21 cellular contexts compared by ENCODE assay signal in the genomic region with DNA sequence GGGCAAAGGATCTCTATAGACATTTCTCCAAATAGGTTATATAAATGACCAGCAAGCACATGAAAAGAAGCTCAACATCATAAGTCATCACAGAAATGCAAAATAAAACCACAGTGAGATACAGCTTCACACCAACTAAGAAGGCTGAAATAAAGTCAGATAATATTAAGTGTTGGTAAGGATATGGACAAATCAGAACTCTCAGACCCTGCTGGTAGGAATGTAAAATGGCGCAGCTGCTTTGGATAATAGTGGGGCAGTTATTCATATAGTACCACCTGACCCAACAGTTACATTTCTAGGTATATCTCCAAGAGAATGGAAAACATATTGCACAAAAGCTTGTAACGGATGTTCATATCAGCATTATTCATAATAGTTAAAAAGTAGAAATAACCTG. TPM values are rescaled to one million over a fixed set of nuclear protein-coding genes. Genes with fewer than 3 reads are reported as not detected.
DNase-seq lines count a peak whose midpoint lies in the region; ATAC-seq and TF ChIP-seq lines count a peak whose summit lies in the region.
"Had no signal": no experiment of that assay in that cellular context is flagged by ENCODE, and none has a peak within 500 bp of the region (broad histone marks: within the 10 kb centered on the region; RNA-seq: fewer than 3 reads in every experiment).

No MANE protein-coding gene starts in this region.

- no peak overlapping the region for H3K9ac ChIP-seq in SK-N-SH

- H3K27ac ChIP-seq in SK-N-SH (ENCODE audit: low read depth in 2 of 2, low read length in 1 of 2) = no peak overlapping the region
- no peak overlapping the region for H3K27ac ChIP-seq in stomach
- H3K27ac ChIP-seq: lower lobe of right lung, ovary, upper lobe of left lung had no signal

- H3K4me2 ChIP-seq in SK-N-SH = no peak overlapping the region

- H3K4me3 ChIP-seq in SK-N-SH (ENCODE audit: low read depth in 2 of 2, low read length in 1 of 2) = no peak overlapping the region
- H3K4me3 ChIP-seq in cardiac fibroblast (replicated peaks in 1 of 2; ENCODE audit: low read depth in 2 of 2, low read length in 2 of 2) = no peak overlapping the region
- H3K4me3 ChIP-seq in stomach = no peak overlapping the region
- H3K4me3 ChIP-seq: lower lobe of right lung, ovary, upper lobe of left lung had no signal

- H3K36me3 ChIP-seq in SK-N-SH (replicated peaks in 1 of 2; ENCODE audit: control insufficient read depth in 1 of 2, insufficient read depth in 2 of 2, low read length in 1 of 2) = peaks cover 0 to 13% of the 10 kb centered on the region in 2 experiments
- H3K36me3 ChIP-seq in stomach = peaks cover 0 to 8% (median 3%) of the 10 kb centered on the region in 4 donors
- H3K36me3 ChIP-seq: lower lobe of right lung, ovary, upper lobe of left lung had no signal

- TF ChIP-seq CTCF in SK-N-SH (IDR thresholded peaks at IDR 0.05) = peak; percentile 32; the same call in 1 of the 2 replicates
- TF ChIP-seq CTCF in cardiac fibroblast (IDR thresholded peaks at IDR 0.05; ENCODE audit: low read depth, low read length) = peak; percentile 24
- TF ChIP-seq CTCF in glutamatergic neuron (IDR thresholded peaks at IDR 0.05; ENCODE audit: partially characterized antibody, unreplicated experiment) = peak; percentile 31
- no peak for TF ChIP-seq CTCF in stomach (IDR thresholded peaks at IDR 0.05)

- TF ChIP-seq EP300 in SK-N-SH (IDR thresholded peaks at IDR 0.05; ENCODE audit: borderline replicate concordance in 1 of 2, low read depth in 1 of 2, low read length in 1 of 2) (no peak), stomach (IDR thresholded peaks at IDR 0.05) (no peak)

- WGBS in SK-N-SH (ENCODE audit: low lambda C conversion rate) = 96% methylated on average over 2 of the region's 2 CpGs
- 96 to 100% (median 98%) methylated on average over 2 of the region's 2 CpGs for WGBS in stomach, 5 donors

- no peaks in the 10 kb centered on the region for H3K27me3 Mint-ChIP-seq in glutamatergic neuron (ENCODE audit: unreplicated experiment)
- H3K27me3 Mint-ChIP-seq: activated naive CD8-positive, alpha-beta T cell treated with anti-CD3 and anti-CD28 coated beads for 36 hours; activated T-helper 17 cell treated with anti-CD3 and anti-CD28 coated beads, Interleukin-2, amount 50 U/mL, for 72 hours; brain; stimulated activated naive CD8-positive, alpha-beta T cell treated with anti-CD3 and anti-CD28 coated beads, Interleukin-15, Interleukin-2, amounts not matched to agents 100 ng/mL and 50 ng/mL, for 24 hours had no signal

- TF ChIP-seq POLR2A in stomach (IDR thresholded peaks at IDR 0.05) = no peak

- no peak overlapping the region for H3K4me3 Mint-ChIP-seq in glutamatergic neuron (ENCODE audit: unreplicated experiment)
- H3K4me3 Mint-ChIP-seq: activated naive CD8-positive, alpha-beta T cell treated with anti-CD3 and anti-CD28 coated beads for 36 hours; activated T-helper 17 cell treated with anti-CD3 and anti-CD28 coated beads, Interleukin-2, amount 50 U/mL, for 72 hours; brain; CD4-positive, CD25-positive, alpha-beta regulatory T cell; immature natural killer cell; stimulated activated naive CD8-positive, alpha-beta T cell treated with anti-CD3 and anti-CD28 coated beads, Interleukin-15, Interleukin-2, amounts not matched to agents 100 ng/mL and 50 ng/mL, for 24 hours had no signal

- no peak overlapping the region for H3K27ac Mint-ChIP-seq in glutamatergic neuron (ENCODE audit: unreplicated experiment)
- H3K27ac Mint-ChIP-seq: activated naive CD8-positive, alpha-beta T cell treated with anti-CD3 and anti-CD28 coated beads for 36 hours; activated T-helper 17 cell treated with anti-CD3 and anti-CD28 coated beads, Interleukin-2, amount 50 U/mL, for 72 hours; brain; CD4-positive, CD25-positive, alpha-beta regulatory T cell; immature natural killer cell; stimulated activated naive CD8-positive, alpha-beta T cell treated with anti-CD3 and anti-CD28 coated beads, Interleukin-15, Interleukin-2, amounts not matched to agents 100 ng/mL and 50 ng/mL, for 24 hours had no signal

- TF ChIP-seq RAD21 in SK-N-SH (IDR thresholded peaks at IDR 0.05; ENCODE audit: low read length) = no peak

- H3K27me3 ChIP-seq in SK-N-SH (ENCODE audit: insufficient read depth) (no peaks in the 10 kb centered on the region), stomach (no peaks in the 10 kb centered on the region)
- H3K27me3 ChIP-seq: ovary, upper lobe of left lung had no signal

- H4K20me1 ChIP-seq in SK-N-SH (ENCODE audit: insufficient read depth) = no peaks in the 10 kb centered on the region

- H3K4me1 ChIP-seq in SK-N-SH (ENCODE audit: control insufficient read depth in 1 of 2, insufficient read depth in 2 of 2, low read depth in 1 of 2, low read length in 1 of 2) (no peaks in the 10 kb centered on the region), stomach (peaks cover 0 to 2% (median 0%) of the 10 kb centered on the region in 4 donors)
- H3K4me1 ChIP-seq: lower lobe of right lung, upper lobe of left lung had no signal

- no peaks in the 10 kb centered on the region for H3K4me1 Mint-ChIP-seq in glutamatergic neuron (ENCODE audit: low read depth, unreplicated experiment)
- H3K4me1 Mint-ChIP-seq: activated T-helper 17 cell treated with anti-CD3 and anti-CD28 coated beads, Interleukin-2, amount 50 U/mL, for 72 hours; brain; immature natural killer cell had no signal

- DNase-seq in SK-N-SH (no peak), cardiac fibroblast (ENCODE audit: low read depth in 2 of 2) (peak in 1 of 2 donors; percentile 21), glutamatergic neuron (no peak), stomach (no peak), activated T-cell treated with anti-CD3 and anti-CD28 coated beads for 4 hours (no peak), NCI-H526 (lab: John Stamatoyannopoulos, UW) (no peak)
- DNase-seq in activated CD4-positive, alpha-beta T cell treated with anti-CD3 and anti-CD28 coated beads, Interleukin-2, amount 50 U/mL, for 4 hours = no peak
- DNase-seq: activated CD4-positive, alpha-beta T cell treated with anti-CD3 and anti-CD28 coated beads for 1 hour; activated naive CD8-positive, alpha-beta T cell treated with anti-CD3 and anti-CD28 coated beads for 36 hours; CD4-positive, CD25-positive, alpha-beta regulatory T cell; dermis blood vessel endothelial cell; immature natural killer cell; lower lobe of right lung; NCI-H510A treated with DMSO at 0.1 percent for 48 hours; ovary; stimulated activated CD4-positive, alpha-beta T cell treated with anti-CD3 and anti-CD28 coated beads, Interleukin-1b, Interleukin-23, amount 100 ng/mL, for 48 hours; upper lobe of left lung had no signal

- CTCF ChIA-PET in SK-N-SH (lab: Yijun Ruan, JAX) = no interaction called here

- peaks cover 33% of the 10 kb centered on the region for H3K36me3 Mint-ChIP-seq in glutamatergic neuron (ENCODE audit: unreplicated experiment)

- POLR2A ChIA-PET in SK-N-SH (lab: Yijun Ruan, JAX) = no interaction called here

- H3F3A ChIP-seq in SK-N-SH (replicated peaks; ENCODE audit: insufficient read depth) = no peaks in the 10 kb centered on the region

- peaks cover 33% of the 10 kb centered on the region for H3K79me2 ChIP-seq in SK-N-SH (ENCODE audit: insufficient read depth)

- H3K9me3 ChIP-seq in SK-N-SH (no peaks in the 10 kb centered on the region), stomach (no peaks in the 10 kb centered on the region)
- H3K9me3 ChIP-seq: lower lobe of right lung, ovary, upper lobe of left lung had no signal

- peaks cover 11% of the 10 kb centered on the region for H3K9me3 Mint-ChIP-seq in glutamatergic neuron (ENCODE audit: unreplicated experiment)
- H3K9me3 Mint-ChIP-seq: activated T-helper 17 cell treated with anti-CD3 and anti-CD28 coated beads, Interleukin-2, amount 50 U/mL, for 72 hours had no signal

- H3K9me2 ChIP-seq in SK-N-SH = no peaks in the 10 kb centered on the region

- ATAC-seq in SK-N-SH treated with all-trans-retinoic acid at 6 μM for 48 hours = no peak
- ATAC-seq: activated T-helper 17 cell treated with anti-CD3 and anti-CD28 coated beads, Interleukin-2, amount 50 U/mL, for 72 hours; lower lobe of right lung had no signal

- intact Hi-C loops in stomach (cut with DNase I; ENCODE audit: low total_unique reads) = no loop called here

- H2AFZ ChIP-seq in SK-N-SH (ENCODE audit: low read depth) = no peak overlapping the region

TF ChIP-seq in SK-N-SH, 30 proteins besides CTCF, POLR2A, EP300 and RAD21 (continues in another document):
- TF ChIP-seq RXRA (IDR thresholded peaks at IDR 0.05; ENCODE audit: borderline replicate concordance, low read depth) (no peak), FOXM1 (IDR thresholded peaks at IDR 0.05; ENCODE audit: low read depth) (no peak), MAX (IDR thresholded peaks at IDR 0.05; ENCODE audit: low read depth) (no peak), USF1 (IDR thresholded peaks at IDR 0.05; ENCODE audit: borderline replicate concordance, low read depth) (no peak)

TF ChIP-seq in SK-N-SH treated with all-trans-retinoic acid at 6 μM for 48 hours, 23 proteins besides CTCF, POLR2A, EP300 and RAD21 (continues in another document):
- TF ChIP-seq RARB (CRISPR knock-in tag; IDR thresholded peaks at IDR 0.05) (no peak), ZFP30 (CRISPR knock-in tag; IDR thresholded peaks at IDR 0.05) (no peak), GLIS3 (CRISPR knock-in tag; IDR thresholded peaks at IDR 0.05) (no peak), OSR1 (CRISPR knock-in tag; IDR thresholded peaks at IDR 0.05) (no peak), POU6F1 (CRISPR knock-in tag; IDR thresholded peaks at IDR 0.05; ENCODE audit: borderline replicate concordance, low read depth) (no peak), CSDC2 (CRISPR knock-in tag; IDR thresholded peaks at IDR 0.05) (no peak), BACH2 (CRISPR knock-in tag; IDR thresholded peaks at IDR 0.05; ENCODE audit: borderline replicate concordance) (no peak)

RNA-seq across cellular contexts. Expression of gene EPB41L5, which starts 14.0 kb away (rescaled TPM):
- polyA plus RNA-seq in SK-N-SH (2012; rRNA removed) = 5.3 and 8.8 TPM in 2 replicates
- polyA plus RNA-seq in SK-N-SH (2012; cell fraction: cytosol; rRNA removed) = 7.6 and 8.0 TPM in 2 replicates
- 7.1 and 11.5 TPM in 2 replicates for polyA plus RNA-seq in SK-N-SH (2012; cell fraction: nucleus; rRNA removed)
- total RNA-seq in glutamatergic neuron (ENCODE audit: unreplicated experiment) = 71.7 TPM
- 10 to 100 TPM; 28.4 to 64.5 (median 44.3) TPM for total RNA-seq in stomach
- 10 to 100 TPM in 1 of 3 donors, 1 to 10 TPM in 2; 5.3 to 13.4 (median 7.3) TPM for polyA plus RNA-seq in stomach

Comparison
In these comparisons a context has a peak if more than half of its experiments do, and no peak if none do; other contexts are left out.
1. CTCF ChIP-seq: peak in SK-N-SH (single experiment), cardiac fibroblast (single experiment) and glutamatergic neuron (single experiment); none in stomach (0 of 7).